16 cellular contexts compared by ENCODE assay signal in genomic region chr10:132584081-132584480, GRCh38. TPM values are rescaled to one million over a fixed set of nuclear protein-coding genes. Genes with fewer than 3 reads are reported as not detected.
A peak's percentile ranks its signal among the peaks of the same experiment; 100 is the strongest.
DNase-seq lines count a peak whose midpoint lies in the region; ATAC-seq and TF ChIP-seq lines count a peak whose summit lies in the region.
"Had no signal": no experiment of that assay in that cellular context is flagged by ENCODE, and none has a peak within 500 bp of the region (broad histone marks: within the 10 kb centered on the region; RNA-seq: fewer than 3 reads in every experiment).

No MANE protein-coding gene starts in this region.

- no peak overlapping the region for H3K4me3 Mint-ChIP-seq in T-helper 2 cell treated with Interferon-gamma antibody and Interleukin-4, amounts not matched to agents 5 μg/mL and 100 μg/mL, for 36 hours
- H3K4me3 Mint-ChIP-seq: B cell; CD4-positive, CD25-positive, alpha-beta regulatory T cell; CD8-positive, alpha-beta memory T cell had no signal

- ATAC-seq in Panc1 (no peak), HG02981 (IDR thresholded peaks at IDR 0.05; ENCODE audit: unreplicated experiment) (no peak)
- ATAC-seq: K562 had no signal

- H3K4ac ChIP-seq in neuronal stem cell (ENCODE audit: low read length): no peak overlapping the region

- H3K4me3 ChIP-seq in Panc1 (ENCODE audit: low read depth in 2 of 2, low read length in 2 of 2): no peak overlapping the region
- H3K4me3 ChIP-seq in esophagus muscularis mucosa: no peak overlapping the region
- H3K4me3 ChIP-seq in stomach smooth muscle (ENCODE audit: low read length in 2 of 2): peak overlapping the region in 1 of 2 donors; percentile 17
- H3K4me3 ChIP-seq in neuronal stem cell (ENCODE audit: low read length in 2 of 2): no peak overlapping the region
- H3K4me3 ChIP-seq: GM23248, HAP-1, K562 had no signal

- no peaks in the 10 kb centered on the region for H3K36me3 ChIP-seq in Panc1 (ENCODE audit: control insufficient read depth, insufficient read depth, low read length)
- no peaks in the 10 kb centered on the region for H3K36me3 ChIP-seq in esophagus muscularis mucosa
- H3K36me3 ChIP-seq in stomach smooth muscle (ENCODE audit: control insufficient read depth in 2 of 2, insufficient read depth in 2 of 2, low read length in 2 of 2): no peaks in the 10 kb centered on the region
- no peaks in the 10 kb centered on the region for H3K36me3 ChIP-seq in neuronal stem cell (replicated peaks in 1 of 2; ENCODE audit: control insufficient read depth in 2 of 2, insufficient read depth in 2 of 2, low read length in 2 of 2)
- H3K36me3 ChIP-seq: HAP-1 had no signal

- DNase-seq in G401 (ENCODE audit: low spot score) (peak; percentile 82), Panc1 (ENCODE audit: low read depth, low spot score) (no peak), esophagus muscularis mucosa (ENCODE audit: extremely low spot score) (no peak), neuronal stem cell (ENCODE audit: low spot score) (no peak), RKO (ENCODE audit: low spot score) (no peak)
- no peak for DNase-seq in T-helper 2 cell treated with Interferon-gamma antibody and Interleukin-4, amounts not matched to agents 5 μg/mL and 100 μg/mL, for 36 hours (ENCODE audit: low spot score)
- DNase-seq: Caco-2; CD4-positive, CD25-positive, alpha-beta regulatory T cell; CD8-positive, alpha-beta memory T cell; GDM1; GM23248 had no signal

- peaks cover 4% of the 10 kb centered on the region for H3K36me3 Mint-ChIP-seq in T-helper 2 cell treated with Interferon-gamma antibody and Interleukin-4, amounts not matched to agents 5 μg/mL and 100 μg/mL, for 36 hours (ENCODE audit: low read depth)

- H3K9me3 ChIP-seq in Panc1 (ENCODE audit: control insufficient read depth, insufficient read depth, low read depth, low read length) (no peaks in the 10 kb centered on the region), esophagus muscularis mucosa (no peaks in the 10 kb centered on the region), stomach smooth muscle (ENCODE audit: control insufficient read depth in 2 of 2, low read length in 2 of 2) (no peaks in the 10 kb centered on the region), neuronal stem cell (replicated peaks in 1 of 2; ENCODE audit: control insufficient read depth in 2 of 2, insufficient read depth in 1 of 2, low read depth in 1 of 2, low read length in 2 of 2) (peaks cover 1 to 8% of the 10 kb centered on the region in 2 donors)
- H3K9me3 ChIP-seq: Caco-2, HAP-1 had no signal

- H3K23ac ChIP-seq in neuronal stem cell (ENCODE audit: low read depth, low read length, poor library complexity): no peak overlapping the region

- WGBS in esophagus muscularis mucosa: 79% methylated on average over 1 of the region's 1 CpG
- no CpG with 5 or more reads among the region's 1 CpG for WGBS in neuronal stem cell (ENCODE audit: extremely low coverage in 2 of 2, insufficient read length in 2 of 2, insufficient replicate concordance in 1 of 2), 2 donors

- CTCF ChIA-PET in Panc1 (lab: Charles Lee): interaction anchor here (0.5 kb wide), 1 partner anchor 93 kb away, joined by 6 read pairs; no protein-coding TSS in a partner anchor

- no peak overlapping the region for H3K18ac ChIP-seq in neuronal stem cell (ENCODE audit: low read length)

- H2BK120ac ChIP-seq in neuronal stem cell (ENCODE audit: low read depth, low read length): no peak overlapping the region

- no TSS peak for BruUV-seq in Panc1 (replicated peaks; lab: Mats Ljungman, UMichigan)

- H3K9ac ChIP-seq in stomach smooth muscle (ENCODE audit: low read length in 2 of 2) (no peak overlapping the region), neuronal stem cell (ENCODE audit: low read depth, low read length, poor library complexity) (no peak overlapping the region)
- H3K9ac ChIP-seq: GM23248 had no signal

- TF ChIP-seq CTCF in Panc1 (IDR thresholded peaks at IDR 0.05) (no peak), esophagus muscularis mucosa (IDR thresholded peaks at IDR 0.05) (no peak)

- in situ Hi-C loops in G401 (cut with HindIII; ENCODE audit: low sequenced_read_pairs): loop anchor here (5.0 kb wide), 1 partner anchor 62 kb away; no protein-coding TSS in a partner anchor
- in situ Hi-C loops in Panc1 (cut with HindIII; ENCODE audit: low pct_unique_long_range_greater_than_20kb, low sequenced_read_pairs): no loop called here

- peaks cover 21% of the 10 kb centered on the region for H3K4me1 Mint-ChIP-seq in T-helper 2 cell treated with Interferon-gamma antibody and Interleukin-4, amounts not matched to agents 5 μg/mL and 100 μg/mL, for 36 hours (ENCODE audit: low read depth)

- no peak overlapping the region for H4K91ac ChIP-seq in neuronal stem cell (ENCODE audit: low read depth, low read length, poor library complexity)

- H4K8ac ChIP-seq in neuronal stem cell (ENCODE audit: low read depth, low read length): no peak overlapping the region

- no peaks in the 10 kb centered on the region for H3K9me3 Mint-ChIP-seq in T-helper 2 cell treated with Interferon-gamma antibody and Interleukin-4, amounts not matched to agents 5 μg/mL and 100 μg/mL, for 36 hours
- H3K9me3 Mint-ChIP-seq: CD4-positive, CD25-positive, alpha-beta regulatory T cell; CD8-positive, alpha-beta memory T cell had no signal

- H2AK5ac ChIP-seq in neuronal stem cell (ENCODE audit: low read depth, low read length): no peak overlapping the region

- intact Hi-C loops in Panc1 (cut with micrococcal nuclease; ENCODE audit: unreplicated experiment): no loop called here
- intact Hi-C loops in esophagus muscularis mucosa (cut with DNase I): no loop called here

- H3K27me3 ChIP-seq in Panc1 (ENCODE audit: control insufficient read depth, insufficient read depth, low read length) (no peaks in the 10 kb centered on the region), esophagus muscularis mucosa (no peaks in the 10 kb centered on the region), stomach smooth muscle (ENCODE audit: control insufficient read depth in 1 of 2, insufficient read depth in 2 of 2, low read length in 2 of 2) (no peaks in the 10 kb centered on the region), neuronal stem cell (ENCODE audit: control insufficient read depth in 3 of 3, insufficient read depth in 3 of 3, low read depth in 1 of 3, low read length in 3 of 3) (no peaks in the 10 kb centered on the region)

- TF ChIP-seq EP300 in esophagus muscularis mucosa (IDR thresholded peaks at IDR 0.05): no peak

- H3K27ac ChIP-seq in Panc1 (ENCODE audit: low read length): peak overlapping the region; percentile 60; the same call in 1 of the 2 replicates
- H3K27ac ChIP-seq in esophagus muscularis mucosa (replicated peaks in 1 of 4): peak overlapping the region; percentile 42 to 67 (median 50)
- H3K27ac ChIP-seq in stomach smooth muscle (ENCODE audit: low read length): peak overlapping the region; percentile 41
- no peak overlapping the region for H3K27ac ChIP-seq in neuronal stem cell (replicated peaks; ENCODE audit: low read length)
- H3K27ac ChIP-seq: GM23248 had no signal

- TF ChIP-seq POLR2A in esophagus muscularis mucosa (IDR thresholded peaks at IDR 0.05; ENCODE audit: low read depth): no peak

- H3K14ac ChIP-seq in neuronal stem cell (ENCODE audit: low read length): no peak overlapping the region

- H3K27me3 Mint-ChIP-seq in T-helper 2 cell treated with Interferon-gamma antibody and Interleukin-4, amounts not matched to agents 5 μg/mL and 100 μg/mL, for 36 hours (ENCODE audit: low read depth): peaks cover 3% of the 10 kb centered on the region
- H3K27me3 Mint-ChIP-seq: B cell; CD4-positive, CD25-positive, alpha-beta regulatory T cell; CD8-positive, alpha-beta memory T cell had no signal

- POLR2A ChIA-PET in Panc1 (lab: Charles Lee): no interaction called here

- H3K4me1 ChIP-seq in Panc1 (ENCODE audit: control insufficient read depth, insufficient read depth, low read length) (peaks cover 30% of the 10 kb centered on the region), esophagus muscularis mucosa (peaks cover 62 to 93% (median 86%) of the 10 kb centered on the region in 4 donors), stomach smooth muscle (ENCODE audit: control insufficient read depth, insufficient read depth, low read length) (peaks cover 68% of the 10 kb centered on the region), neuronal stem cell (ENCODE audit: control insufficient read depth in 2 of 2, insufficient read depth in 1 of 2, low read depth in 1 of 2, low read length in 2 of 2) (peaks cover 3 to 5% of the 10 kb centered on the region in 2 donors)
- H3K4me1 ChIP-seq: Caco-2, HAP-1 had no signal

- no peak overlapping the region for H2AFZ ChIP-seq in neuronal stem cell (ENCODE audit: low read length)
- H2AFZ ChIP-seq: GM23248 had no signal

- no peak overlapping the region for H3K27ac Mint-ChIP-seq in T-helper 2 cell treated with Interferon-gamma antibody and Interleukin-4, amounts not matched to agents 5 μg/mL and 100 μg/mL, for 36 hours
- H3K27ac Mint-ChIP-seq: B cell had no signal

- H3K79me1 ChIP-seq in neuronal stem cell (ENCODE audit: low read depth, low read length): peaks cover 6% of the 10 kb centered on the region

- H3K4me2 ChIP-seq in neuronal stem cell (ENCODE audit: insufficient read depth, low read length, poor library complexity, severe bottlenecking): no peak overlapping the region

- H2BK12ac ChIP-seq in neuronal stem cell (ENCODE audit: low read length): no peak overlapping the region

- H2BK15ac ChIP-seq in neuronal stem cell (ENCODE audit: low read length): no peak overlapping the region

- H2BK5ac ChIP-seq in neuronal stem cell (ENCODE audit: low read length): no peak overlapping the region

RNA-seq across cellular contexts. Expression of gene INPP5A, which starts 46.5 kb away (rescaled TPM):
- 22.8 and 44.3 TPM in 2 replicates for total RNA-seq in G401 (2014; rRNA removed; shearing (Covaris generic))
- total RNA-seq in Panc1 (2021; ENCODE audit: unreplicated experiment) (60.0 TPM), esophagus muscularis mucosa (100 to 1,000 TPM; 234 to 301 (median 245) TPM)
- polyA plus RNA-seq in Panc1 (2012; ENCODE audit: insufficient read length): 78.4 TPM
- 13.4 TPM for polyA plus RNA-seq in neuronal stem cell (2013, experiment 1 of 2)
- 13.7 TPM for polyA plus RNA-seq in neuronal stem cell (2013, experiment 2 of 2)
